In genomic region chr12:49866859-49867579, GRCh38 we compare ENCODE assay signal across 8 cellular contexts. TPM values are rescaled to one million over a fixed set of nuclear protein-coding genes. Genes with fewer than 3 reads are reported as not detected.
DNase-seq lines count a peak whose midpoint lies in the region; ATAC-seq and TF ChIP-seq lines count a peak whose summit lies in the region.

No MANE protein-coding gene starts in this region.

- no peaks in the 10 kb centered on the region for H3K9me3 ChIP-seq in DND-41 (ENCODE audit: insufficient read depth, low read length, severe bottlenecking)
- H3K9me3 ChIP-seq in prostate gland = no peaks in the 10 kb centered on the region
- no peaks in the 10 kb centered on the region for H3K9me3 ChIP-seq in aorta (ENCODE audit: control insufficient read depth, low read length)

- TF ChIP-seq POLR2A in prostate gland (IDR thresholded peaks at IDR 0.05) = no peak

- no peak overlapping the region for H3K4me3 Mint-ChIP-seq in activated naive CD8-positive, alpha-beta T cell treated with anti-CD3 and anti-CD28 coated beads for 36 hours

- peak; percentile 97 for TF ChIP-seq CTCF in DND-41 (IDR thresholded peaks at IDR 0.05; ENCODE audit: borderline replicate concordance, extremely low read depth, low read length, poor library complexity, severe bottlenecking)
- peak; percentile 93 to 96 (median 95) for TF ChIP-seq CTCF in prostate gland (IDR thresholded peaks at IDR 0.05)

- H3K27me3 ChIP-seq in DND-41 (ENCODE audit: insufficient read depth, low read length, poor library complexity) (no peaks in the 10 kb centered on the region), prostate gland (replicated peaks; ENCODE audit: insufficient read depth) (no peaks in the 10 kb centered on the region), aorta (ENCODE audit: control insufficient read depth in 1 of 2, insufficient read depth in 2 of 2, low read length in 1 of 2) (no peaks in the 10 kb centered on the region)

- H3K36me3 ChIP-seq in DND-41 (ENCODE audit: insufficient read depth, low read length) (no peaks in the 10 kb centered on the region), prostate gland (no peaks in the 10 kb centered on the region), aorta (ENCODE audit: control insufficient read depth in 1 of 2, insufficient read depth in 2 of 2, low read length in 1 of 2) (no peaks in the 10 kb centered on the region)

- no peak overlapping the region for H3K4me2 ChIP-seq in DND-41 (ENCODE audit: insufficient read depth, low read length)

- H2AFZ ChIP-seq in DND-41 (ENCODE audit: low read depth, low read length) = peak overlapping the region; percentile 66

- H3K4me1 Mint-ChIP-seq in activated naive CD8-positive, alpha-beta T cell treated with anti-CD3 and anti-CD28 coated beads for 36 hours = no peaks in the 10 kb centered on the region

- H3K4me1 ChIP-seq in DND-41 (ENCODE audit: insufficient read depth, low read length) (no peaks in the 10 kb centered on the region), prostate gland (replicated peaks) (peaks cover 8% of the 10 kb centered on the region), aorta (ENCODE audit: control insufficient read depth in 1 of 2, insufficient read depth in 2 of 2, low read length in 2 of 2) (no peaks in the 10 kb centered on the region)

- DNase-seq in DND-41 (peak; percentile 78), SK-N-DZ (ENCODE audit: low spot score) (peak; percentile 74), cardiac septum (ENCODE audit: low spot score) (peak; percentile 88), prostate gland (ENCODE audit: low spot score) (peak; percentile 72), aorta (peak; percentile 75 to 88), putamen (ENCODE audit: low spot score) (no peak)
- DNase-seq in Jurkat, Clone E6-1 (ENCODE audit: low read depth, low spot score) = peak; percentile 37
- DNase-seq in activated naive CD8-positive, alpha-beta T cell treated with anti-CD3 and anti-CD28 coated beads for 36 hours = peak; percentile 72

- no peaks in the 10 kb centered on the region for H3K27me3 Mint-ChIP-seq in activated naive CD8-positive, alpha-beta T cell treated with anti-CD3 and anti-CD28 coated beads for 36 hours

- H3K9me3 Mint-ChIP-seq in activated naive CD8-positive, alpha-beta T cell treated with anti-CD3 and anti-CD28 coated beads for 36 hours = no peaks in the 10 kb centered on the region

- no peak overlapping the region for H3K27ac ChIP-seq in DND-41 (ENCODE audit: low read length)
- H3K27ac ChIP-seq in prostate gland = no peak overlapping the region
- no peak overlapping the region for H3K27ac ChIP-seq in aorta (ENCODE audit: low read depth in 1 of 2, low read length in 2 of 2)

- H3K9ac ChIP-seq in DND-41 (ENCODE audit: low read depth, low read length) = no peak overlapping the region

- intact Hi-C loops in cardiac septum (cut with DNase I) (loop anchor here (5.0 kb wide), 2 partner anchors 80 to 190 kb away; partner anchors contain the start of gene ASIC1), prostate gland (cut with DNase I) (loop anchor here (5.0 kb wide), 2 partner anchors 100 to 195 kb away; no protein-coding TSS in a partner anchor), aorta (cut with DNase I) (loop anchor here in 1 of 2 donors (10.0 kb wide), 1 partner anchor 188 kb away; the partner anchor contains the start of gene ASIC1)

- H3K27ac Mint-ChIP-seq in activated naive CD8-positive, alpha-beta T cell treated with anti-CD3 and anti-CD28 coated beads for 36 hours = no peak overlapping the region

- no peaks in the 10 kb centered on the region for H3K36me3 Mint-ChIP-seq in activated naive CD8-positive, alpha-beta T cell treated with anti-CD3 and anti-CD28 coated beads for 36 hours

- ATAC-seq in DND-41 (ENCODE audit: insufficient read depth, low read depth) (peak; percentile 92), aorta (ENCODE audit: low FRiP score) (peak; percentile 72)

- H3K79me2 ChIP-seq in DND-41 (ENCODE audit: insufficient read depth, low read length) = no peaks in the 10 kb centered on the region

- WGBS in prostate gland = 24% methylated on average over 19 of the region's 19 CpGs
- WGBS in aorta, 2 donors = 37% methylated on average over 19 of the region's 19 CpGs

- H4K20me1 ChIP-seq in DND-41 (ENCODE audit: insufficient read depth, low read length) = no peaks in the 10 kb centered on the region; the same call in 1 of the 2 replicates

- H3K4me3 ChIP-seq in DND-41 (ENCODE audit: low read depth in 1 of 2, low read length in 2 of 2) = no peak overlapping the region
- no peak overlapping the region for H3K4me3 ChIP-seq in Jurkat, Clone E6-1 (ENCODE audit: low read length)
- no peak overlapping the region for H3K4me3 ChIP-seq in prostate gland
- no peak overlapping the region for H3K4me3 ChIP-seq in aorta (ENCODE audit: low read length in 2 of 2)

RNA-seq across cellular contexts. Expression of gene BCDIN3D, which starts 24.1 kb away (rescaled TPM):
- polyA plus RNA-seq in Jurkat, Clone E6-1 (2012; ENCODE audit: insufficient read depth, insufficient read length) = 6.0 TPM
- 4.4 and 5.3 TPM in 2 replicates for polyA plus RNA-seq in SK-N-DZ (2014; cell fraction: cytosol; rRNA removed)
- polyA plus RNA-seq in SK-N-DZ (2014; cell fraction: nucleus; rRNA removed) = 2.6 and 4.6 TPM in 2 replicates
- total RNA-seq in activated naive CD8-positive, alpha-beta T cell treated with anti-CD3 and anti-CD28 coated beads for 36 hours = 1 to 10 TPM; 4.1 to 4.3 TPM
- total RNA-seq in cardiac septum (2.6 TPM), prostate gland (1 to 10 TPM; 3.0 to 8.0 TPM), aorta (1 to 10 TPM; 3.5 to 5.0 TPM)
- polyA plus RNA-seq in aorta = 1 to 10 TPM; 1.5 to 1.6 TPM

RNA-seq across cellular contexts. Expression of gene FAIM2, which starts 36.7 kb away (rescaled TPM):
- polyA plus RNA-seq in Jurkat, Clone E6-1 (2012; ENCODE audit: insufficient read depth, insufficient read length) = 0.25 TPM
- polyA plus RNA-seq in SK-N-DZ (2014; cell fraction: cytosol; rRNA removed) = 39.4 and 53.6 TPM in 2 replicates
- polyA plus RNA-seq in SK-N-DZ (2014; cell fraction: nucleus; rRNA removed) = 19.5 and 37.3 TPM in 2 replicates
- total RNA-seq in activated naive CD8-positive, alpha-beta T cell treated with anti-CD3 and anti-CD28 coated beads for 36 hours = under 1 TPM; 0.08 to 0.60 TPM
- 1.7 TPM for total RNA-seq in cardiac septum
- total RNA-seq in prostate gland = 10 to 100 TPM in 1 of 2 donors, 1 to 10 TPM in 1; 2.8 to 12.0 TPM
- total RNA-seq in aorta = 10 to 100 TPM in 1 of 2 donors, under 1 TPM in 1; 0.58 to 16.4 TPM
- polyA plus RNA-seq in aorta = under 1 TPM in 1 of 2 donors, not detected in 1; 0.05 TPM

RNA-seq across cellular contexts. Expression of gene NCKAP5L, which starts 38.8 kb away (rescaled TPM):
- polyA plus RNA-seq in Jurkat, Clone E6-1 (2012; ENCODE audit: insufficient read depth, insufficient read length) = 8.0 TPM
- polyA plus RNA-seq in SK-N-DZ (2014; cell fraction: cytosol; rRNA removed) = 10.8 and 11.1 TPM in 2 replicates
- 15.1 and 16.3 TPM in 2 replicates for polyA plus RNA-seq in SK-N-DZ (2014; cell fraction: nucleus; rRNA removed)
- total RNA-seq in activated naive CD8-positive, alpha-beta T cell treated with anti-CD3 and anti-CD28 coated beads for 36 hours = 1 to 10 TPM; 7.9 to 8.9 TPM
- total RNA-seq in cardiac septum = 26.5 TPM
- total RNA-seq in prostate gland = 10 to 100 TPM; 17.3 to 63.1 TPM
- 10 to 100 TPM; 22.2 to 38.7 TPM for total RNA-seq in aorta
- polyA plus RNA-seq in aorta = 10 to 100 TPM in 1 of 2 donors, 1 to 10 TPM in 1; 3.5 to 14.8 TPM
